ENCODE assay signal across 17 cellular contexts in genomic region chr7:50389961-50390360, GRCh38.
DNase-seq lines count a peak whose midpoint lies in the region; ATAC-seq lines count a peak whose summit lies in the region.
"Had no signal": no experiment of that assay in that cellular context is flagged by ENCODE, and none has a peak within 500 bp of the region (broad histone marks: within the 10 kb centered on the region; RNA-seq: fewer than 3 reads in every experiment).

No MANE protein-coding gene starts in this region.

- H3K36me3 Mint-ChIP-seq in activated CD4-positive, alpha-beta T cell treated with anti-CD3 and anti-CD28 coated beads, Interleukin-2, amount 10 ng/mL, durations not matched to agents 7 days and 5 days (ENCODE audit: low read depth): peaks cover 88% of the 10 kb centered on the region
- H3K36me3 Mint-ChIP-seq in stimulated activated effector memory CD8-positive, alpha-beta T cell treated with anti-CD3 and anti-CD28 coated beads, Interleukin-12 subunit alpha, Interleukin-12 subunit beta, amount 100 ng/mL, for 72 hours: peaks cover 85% of the 10 kb centered on the region

- H3K4me1 Mint-ChIP-seq in activated CD4-positive, alpha-beta T cell treated with anti-CD3 and anti-CD28 coated beads, Interleukin-2, amount 10 ng/mL, durations not matched to agents 7 days and 5 days: peaks cover 81% of the 10 kb centered on the region
- H3K4me1 Mint-ChIP-seq in stimulated activated effector memory CD8-positive, alpha-beta T cell treated with anti-CD3 and anti-CD28 coated beads, Interleukin-12 subunit alpha, Interleukin-12 subunit beta, amount 100 ng/mL, for 72 hours: peaks cover 76% of the 10 kb centered on the region

- H3K4me3 Mint-ChIP-seq in activated CD4-positive, alpha-beta T cell treated with anti-CD3 and anti-CD28 coated beads, Interleukin-2, amount 10 ng/mL, durations not matched to agents 7 days and 5 days: no peak overlapping the region
- no peak overlapping the region for H3K4me3 Mint-ChIP-seq in stimulated activated effector memory CD8-positive, alpha-beta T cell treated with anti-CD3 and anti-CD28 coated beads, Interleukin-12 subunit alpha, Interleukin-12 subunit beta, amount 100 ng/mL, for 72 hours

- ATAC-seq in stimulated activated effector memory CD8-positive, alpha-beta T cell treated with anti-CD3 and anti-CD28 coated beads, Interleukin-12 subunit alpha, Interleukin-12 subunit beta, amount 100 ng/mL, for 72 hours: peak; percentile 47
- ATAC-seq in HG03571 (IDR thresholded peaks at IDR 0.05; ENCODE audit: unreplicated experiment): no peak
- ATAC-seq: heart right ventricle, lower lobe of right lung, Right ventricle myocardium inferior had no signal

- CTCF ChIA-PET in activated CD4-positive, alpha-beta T cell treated with anti-CD3 and anti-CD28 coated beads, Interleukin-2, amount 10 ng/mL, durations not matched to agents 7 days and 5 days (lab: Charles Lee): no interaction called here

- no peaks in the 10 kb centered on the region for H3K27me3 Mint-ChIP-seq in activated CD4-positive, alpha-beta T cell treated with anti-CD3 and anti-CD28 coated beads, Interleukin-2, amount 10 ng/mL, durations not matched to agents 7 days and 5 days

- peak; percentile 75 for DNase-seq in activated effector memory CD4-positive, alpha-beta T cell treated with anti-CD3 and anti-CD28 coated beads, Interleukin-2, amount 50 U/mL, for 16 hours
- DNase-seq in activated effector memory CD4-positive, alpha-beta T cell treated with Interleukin-2 at 50 U/mL for 16 hours: no peak
- DNase-seq in activated CD4-positive, alpha-beta T cell treated with anti-CD3 and anti-CD28 coated beads, Interleukin-2, amount 10 ng/mL, durations not matched to agents 7 days and 5 days: no peak
- DNase-seq in activated naive CD4-positive, alpha-beta T cell treated with anti-CD3 and anti-CD28 coated beads, Interleukin-2, amount 50 U/mL, for 16 hours: peak; percentile 37
- DNase-seq in stimulated activated effector memory CD8-positive, alpha-beta T cell treated with anti-CD3 and anti-CD28 coated beads, Interleukin-12 subunit alpha, Interleukin-12 subunit beta, amount 100 ng/mL, for 72 hours (ENCODE audit: low spot score in 2 of 2): no peak
- DNase-seq in NCI-H187 treated with DMSO at 0.1 percent for 48 hours (lab: John Stamatoyannopoulos, UW): no peak
- DNase-seq in foreskin melanocyte: no peak
- DNase-seq: ACHN, heart right ventricle, lower lobe of right lung, NCI-H1105 treated with DMSO at 0.1 percent for 48 hours, small intestine, stomach, upper lobe of left lung, WERI-Rb-1 had no signal

- H3K27ac Mint-ChIP-seq in activated CD4-positive, alpha-beta T cell treated with anti-CD3 and anti-CD28 coated beads, Interleukin-2, amount 10 ng/mL, durations not matched to agents 7 days and 5 days: peak overlapping the region; percentile 73
- peak overlapping the region; percentile 97 for H3K27ac Mint-ChIP-seq in stimulated activated effector memory CD8-positive, alpha-beta T cell treated with anti-CD3 and anti-CD28 coated beads, Interleukin-12 subunit alpha, Interleukin-12 subunit beta, amount 100 ng/mL, for 72 hours

- POLR2A ChIA-PET in activated CD4-positive, alpha-beta T cell treated with anti-CD3 and anti-CD28 coated beads, Interleukin-2, amount 10 ng/mL, durations not matched to agents 7 days and 5 days (lab: Charles Lee): no interaction called here

- no peaks in the 10 kb centered on the region for H3K9me3 Mint-ChIP-seq in activated CD4-positive, alpha-beta T cell treated with anti-CD3 and anti-CD28 coated beads, Interleukin-2, amount 10 ng/mL, durations not matched to agents 7 days and 5 days
- no peaks in the 10 kb centered on the region for H3K9me3 Mint-ChIP-seq in stimulated activated effector memory CD8-positive, alpha-beta T cell treated with anti-CD3 and anti-CD28 coated beads, Interleukin-12 subunit alpha, Interleukin-12 subunit beta, amount 100 ng/mL, for 72 hours

Comparison
In these comparisons a context has a peak if more than half of its experiments do, and no peak if none do; other contexts are left out.
1. DNase-seq: peak in activated effector memory CD4-positive, alpha-beta T cell treated with anti-CD3 and anti-CD28 coated beads, Interleukin-2, amount 50 U/mL, for 16 hours (single experiment) and activated naive CD4-positive, alpha-beta T cell treated with anti-CD3 and anti-CD28 coated beads, Interleukin-2, amount 50 U/mL, for 16 hours (single experiment); none in activated effector memory CD4-positive, alpha-beta T cell treated with Interleukin-2 at 50 U/mL for 16 hours (single experiment), activated CD4-positive, alpha-beta T cell treated with anti-CD3 and anti-CD28 coated beads, Interleukin-2, amount 10 ng/mL, durations not matched to agents 7 days and 5 days (single experiment), stimulated activated effector memory CD8-positive, alpha-beta T cell treated with anti-CD3 and anti-CD28 coated beads, Interleukin-12 subunit alpha, Interleukin-12 subunit beta, amount 100 ng/mL, for 72 hours (0 of 2), NCI-H187 treated with DMSO at 0.1 percent for 48 hours (single experiment) and foreskin melanocyte (single experiment).